In the genomic region with DNA sequence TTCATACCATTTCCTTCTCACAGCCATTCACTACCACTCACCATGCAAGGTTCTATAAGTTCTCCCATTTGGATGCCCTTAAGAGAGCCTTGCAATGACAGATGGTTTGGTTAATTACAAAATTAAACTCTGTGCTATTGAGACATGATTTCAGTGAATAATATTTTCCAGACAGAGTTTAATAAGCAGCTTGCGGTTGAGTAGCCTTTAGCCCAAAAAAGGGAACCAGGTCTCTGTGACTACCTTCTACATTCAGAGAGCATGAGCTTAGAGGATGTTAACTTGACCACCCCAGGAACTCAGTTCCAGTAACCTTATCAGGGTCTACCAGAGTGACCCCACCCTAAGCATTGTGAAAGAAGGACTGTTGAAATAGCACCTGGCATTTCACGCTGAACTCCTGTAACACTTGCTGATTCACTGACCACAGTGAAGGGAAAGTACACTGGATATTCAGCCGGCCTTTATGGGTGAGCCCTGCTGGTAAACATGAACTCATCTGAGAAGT, we compare ENCODE assay signal across 8 cellular contexts.
DNase-seq lines count a peak whose midpoint lies in the region; ATAC-seq and TF ChIP-seq lines count a peak whose summit lies in the region.

No MANE protein-coding gene starts in this region.

- H3K27me3 Mint-ChIP-seq in activated CD8-positive, alpha-beta T cell treated with anti-CD3 and anti-CD28 coated beads for 36 hours = no peaks in the 10 kb centered on the region

- no peaks in the 10 kb centered on the region for H3K9me3 Mint-ChIP-seq in activated CD8-positive, alpha-beta T cell treated with anti-CD3 and anti-CD28 coated beads for 36 hours

- no peak overlapping the region for H3K27ac Mint-ChIP-seq in activated CD8-positive, alpha-beta T cell treated with anti-CD3 and anti-CD28 coated beads for 36 hours

- CTCF ChIA-PET in activated CD8-positive, alpha-beta T cell treated with anti-CD3 and anti-CD28 coated beads for 36 hours (lab: Charles Lee) = interaction anchor here (1.0 kb wide), 1 partner anchor 60 kb away, joined by 3 read pairs; no protein-coding TSS in a partner anchor

- no peaks in the 10 kb centered on the region for H3K36me3 Mint-ChIP-seq in activated CD8-positive, alpha-beta T cell treated with anti-CD3 and anti-CD28 coated beads for 36 hours (ENCODE audit: low read depth)

- DNase-seq in EL (peak; percentile 43), HT-29 (ENCODE audit: low spot score) (peak; percentile 12), body of pancreas (peak in 2 of 4 donors; percentile 36 to 63), ureter (ENCODE audit: low spot score) (no peak)
- DNase-seq in activated CD8-positive, alpha-beta T cell treated with anti-CD3 and anti-CD28 coated beads for 36 hours = no peak
- DNase-seq in activated naive CD4-positive, alpha-beta T cell treated with Interleukin-2 at 50 U/mL for 16 hours = no peak

- H3K27ac ChIP-seq in body of pancreas (peak overlapping the region in 1 of 4 donors; percentile 28), skeletal muscle tissue (ENCODE audit: low read depth, low read length) (peak overlapping the region; percentile 10)

- H3K4me3 Mint-ChIP-seq in activated CD8-positive, alpha-beta T cell treated with anti-CD3 and anti-CD28 coated beads for 36 hours = no peak overlapping the region

- WGBS in body of pancreas, 2 donors = 41 to 49% methylated on average over 3 of the region's 3 CpGs

- TF ChIP-seq CTCF in body of pancreas (IDR thresholded peaks at IDR 0.05) = no peak
- TF ChIP-seq CTCF in activated CD8-positive, alpha-beta T cell treated with anti-CD3 and anti-CD28 coated beads for 36 hours (IDR thresholded peaks at IDR 0.05) = no peak

- H3K4me1 ChIP-seq in body of pancreas = no peaks in the 10 kb centered on the region
- H3K4me1 ChIP-seq in skeletal muscle tissue (ENCODE audit: control insufficient read depth in 3 of 3, insufficient read depth in 3 of 3, low read length in 3 of 3) = no peaks in the 10 kb centered on the region

- H3K27me3 ChIP-seq in body of pancreas (no peaks in the 10 kb centered on the region), skeletal muscle tissue (ENCODE audit: control insufficient read depth in 3 of 3, insufficient read depth in 3 of 3, low read length in 3 of 3) (no peaks in the 10 kb centered on the region)

- POLR2A ChIA-PET in activated CD8-positive, alpha-beta T cell treated with anti-CD3 and anti-CD28 coated beads for 36 hours (lab: Charles Lee) = no interaction called here

- no peaks in the 10 kb centered on the region for H3K36me3 ChIP-seq in body of pancreas (replicated peaks in 1 of 2; ENCODE audit: insufficient read depth in 1 of 2, low read depth in 2 of 2)
- H3K36me3 ChIP-seq in skeletal muscle tissue (ENCODE audit: control insufficient read depth in 3 of 3, insufficient read depth in 3 of 3, low read length in 3 of 3) = no peaks in the 10 kb centered on the region

- H3K4me3 ChIP-seq in body of pancreas (no peak overlapping the region), skeletal muscle tissue (ENCODE audit: low read length in 3 of 3) (no peak overlapping the region)

- intact Hi-C loops in body of pancreas (cut with DNase I) = no loop called here
- intact Hi-C loops in activated CD8-positive, alpha-beta T cell treated with anti-CD3 and anti-CD28 coated beads for 36 hours (cut with micrococcal nuclease) = no loop called here

- TF ChIP-seq POLR2A in body of pancreas (IDR thresholded peaks at IDR 0.05) = no peak

- ATAC-seq in GM21528 (IDR thresholded peaks at IDR 0.05; ENCODE audit: low FRiP score, unreplicated experiment) (peak; percentile 96), body of pancreas (peak; percentile 40)
- no peak for ATAC-seq in activated CD8-positive, alpha-beta T cell treated with anti-CD3 and anti-CD28 coated beads for 36 hours

- H3K4me1 Mint-ChIP-seq in activated CD8-positive, alpha-beta T cell treated with anti-CD3 and anti-CD28 coated beads for 36 hours (ENCODE audit: low read depth) = no peaks in the 10 kb centered on the region

- H3K9me3 ChIP-seq in body of pancreas (no peaks in the 10 kb centered on the region), skeletal muscle tissue (ENCODE audit: control insufficient read depth in 3 of 3, low read length in 3 of 3) (no peaks in the 10 kb centered on the region)

- no peak overlapping the region for H3K9ac ChIP-seq in skeletal muscle tissue (ENCODE audit: low read depth in 1 of 3, low read length in 3 of 3)

Comparison
In these comparisons a context has a peak if more than half of its experiments do, and no peak if none do; other contexts are left out.
1. DNase-seq: peak in EL (single experiment) and HT-29 (single experiment); none in ureter (single experiment), activated CD8-positive, alpha-beta T cell treated with anti-CD3 and anti-CD28 coated beads for 36 hours (single experiment) and activated naive CD4-positive, alpha-beta T cell treated with Interleukin-2 at 50 U/mL for 16 hours (single experiment).